In the genomic region with DNA sequence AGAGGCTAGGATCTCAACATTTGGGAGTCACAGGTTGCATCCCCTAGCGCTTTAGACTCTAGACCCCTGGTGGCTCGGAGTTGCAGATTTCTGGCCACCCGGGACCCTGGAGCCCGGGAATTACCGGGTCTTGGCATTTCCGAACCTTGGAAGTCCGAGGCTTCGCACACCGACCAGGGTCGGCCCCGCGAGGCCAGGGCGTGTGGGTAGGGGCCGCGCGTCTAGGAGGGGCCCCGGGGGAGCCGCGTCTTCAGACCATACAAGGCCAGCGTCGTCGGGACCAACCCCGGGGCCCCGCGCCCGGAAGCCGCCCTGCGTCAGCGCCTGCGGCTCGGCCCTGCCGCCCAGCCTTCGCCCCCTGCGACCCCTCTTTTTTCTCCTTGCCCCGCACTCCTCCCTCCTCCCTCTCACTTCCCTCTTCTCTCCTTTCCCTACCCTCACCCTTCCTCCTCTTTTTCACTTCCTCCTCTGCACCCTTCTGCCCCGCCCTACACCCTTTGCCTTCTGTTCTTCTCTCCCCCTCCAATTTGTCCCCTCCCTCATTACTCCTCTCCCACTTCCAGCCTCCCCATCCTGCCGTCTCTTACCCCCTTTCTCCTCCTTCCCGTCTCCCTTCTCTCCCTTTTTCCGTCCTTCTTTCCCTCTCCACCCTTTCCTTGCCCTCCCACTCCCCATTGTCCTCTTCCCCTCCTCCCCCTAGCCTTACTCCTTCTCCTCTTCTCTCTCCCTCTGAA, we compare ENCODE assay signal across 8 cellular contexts. TPM values are rescaled to one million over a fixed set of nuclear protein-coding genes. Genes with fewer than 3 reads are reported as not detected.
DNase-seq lines count a peak whose midpoint lies in the region; ATAC-seq and TF ChIP-seq lines count a peak whose summit lies in the region.

No MANE protein-coding gene starts in this region.

- peaks cover 13 to 57% (median 15%) of the 10 kb centered on the region in 3 donors for H3K36me3 Mint-ChIP-seq in CD8-positive, alpha-beta memory T cell

- peaks cover 0 to 40% of the 10 kb centered on the region in 2 donors for H3K27me3 Mint-ChIP-seq in CD8-positive, alpha-beta memory T cell

- peaks cover 48 to 60% (median 57%) of the 10 kb centered on the region in 3 donors for H3K4me1 Mint-ChIP-seq in CD8-positive, alpha-beta memory T cell

- H3K4me3 Mint-ChIP-seq in CD8-positive, alpha-beta memory T cell = peak overlapping the region; percentile 89 to 96 (median 92)

- H3K4me3 ChIP-seq in CD8-positive, alpha-beta memory T cell (ENCODE audit: low read length) = peak overlapping the region; percentile 86
- H3K4me3 ChIP-seq in SK-N-MC (peak overlapping the region; percentile 82), left ventricle myocardium inferior (peak overlapping the region; percentile 87), rectal smooth muscle tissue (ENCODE audit: low read length) (peak overlapping the region; percentile 83)

- peak overlapping the region; percentile 96 to 100 (median 98) for H3K27ac Mint-ChIP-seq in CD8-positive, alpha-beta memory T cell

- ATAC-seq in HG02763 (IDR thresholded peaks at IDR 0.05; ENCODE audit: unreplicated experiment) = peak; percentile 13
- no peak for ATAC-seq in HG03442 (IDR thresholded peaks at IDR 0.05; ENCODE audit: unreplicated experiment)
- ATAC-seq in HG03354 (IDR thresholded peaks at IDR 0.05; ENCODE audit: poor library complexity, severe bottlenecking, unreplicated experiment) = no peak

- CTCF ChIA-PET in CD8-positive, alpha-beta memory T cell (lab: Charles Lee) = interaction anchor here (4.2 kb wide), 1 partner anchor 13 kb away, joined by 70 read pairs; no protein-coding TSS in a partner anchor

- H3K36me3 ChIP-seq in CD8-positive, alpha-beta memory T cell (ENCODE audit: insufficient read depth, low read length) = peaks cover 14% of the 10 kb centered on the region
- no peaks in the 10 kb centered on the region; the same call in 1 of the 2 replicates for H3K36me3 ChIP-seq in SK-N-MC (ENCODE audit: insufficient read depth, low read length)
- peaks cover 16% of the 10 kb centered on the region for H3K36me3 ChIP-seq in left ventricle myocardium inferior
- peaks cover 22% of the 10 kb centered on the region for H3K36me3 ChIP-seq in rectal smooth muscle tissue (ENCODE audit: control insufficient read depth, insufficient read depth, low read length)

- peak; percentile 67 to 85 (median 82) for DNase-seq in CD8-positive, alpha-beta memory T cell
- DNase-seq in SK-N-MC (ENCODE audit: low read depth, low spot score) (no peak), left ventricle myocardium inferior (peak; percentile 87)

- peaks cover 41% of the 10 kb centered on the region for H3K4me1 ChIP-seq in CD8-positive, alpha-beta memory T cell (ENCODE audit: insufficient read depth, low read length)
- H3K4me1 ChIP-seq in left ventricle myocardium inferior (peaks cover 87% of the 10 kb centered on the region), rectal smooth muscle tissue (ENCODE audit: control insufficient read depth, insufficient read depth, low read length) (peaks cover 31% of the 10 kb centered on the region)

- no peaks in the 10 kb centered on the region for H3K9me3 ChIP-seq in CD8-positive, alpha-beta memory T cell (ENCODE audit: low read length)
- H3K9me3 ChIP-seq in SK-N-MC (ENCODE audit: low read depth, low read length) (no peaks in the 10 kb centered on the region), left ventricle myocardium inferior (replicated peaks) (no peaks in the 10 kb centered on the region)

- no peaks in the 10 kb centered on the region for H3K27me3 ChIP-seq in CD8-positive, alpha-beta memory T cell (ENCODE audit: insufficient read depth, low read length, poor library complexity, severe bottlenecking)
- H3K27me3 ChIP-seq in left ventricle myocardium inferior (ENCODE audit: low read depth) = no peaks in the 10 kb centered on the region
- no peaks in the 10 kb centered on the region for H3K27me3 ChIP-seq in rectal smooth muscle tissue (ENCODE audit: control insufficient read depth, insufficient read depth, low read length)

- H3K9ac ChIP-seq in SK-N-MC (ENCODE audit: insufficient read length) (peak overlapping the region; percentile 79), rectal smooth muscle tissue (ENCODE audit: low read length) (peak overlapping the region; percentile 99)

- POLR2A ChIA-PET in CD8-positive, alpha-beta memory T cell (lab: Charles Lee) = interaction anchor here (1.9 to 4.3 kb wide), 3 partner anchors 9 to 25 kb away, joined by 17 to 96 read pairs (median 19); partner anchors contain the start of gene RPS16

- intact Hi-C loops in left ventricle myocardium inferior (cut with micrococcal nuclease) = no loop called here

- peak overlapping the region; percentile 97 for H3K27ac ChIP-seq in CD8-positive, alpha-beta memory T cell (ENCODE audit: low read depth, low read length)
- peak overlapping the region; percentile 53; the same call in 1 of the 2 replicates for H3K27ac ChIP-seq in SK-N-MC
- H3K27ac ChIP-seq in adipose tissue (ENCODE audit: low read depth, low read length) = peak overlapping the region; percentile 71
- peak overlapping the region; percentile 99 for H3K27ac ChIP-seq in left ventricle myocardium inferior (replicated peaks)
- H3K27ac ChIP-seq in rectal smooth muscle tissue (ENCODE audit: low read depth, low read length) = peak overlapping the region; percentile 100

- no peak for TF ChIP-seq CTCF in left ventricle myocardium inferior (IDR thresholded peaks at IDR 0.05; ENCODE audit: borderline replicate concordance)

- peaks cover 0 to 21% (median 10%) of the 10 kb centered on the region in 5 donors for H3K9me3 Mint-ChIP-seq in CD8-positive, alpha-beta memory T cell

- WGBS in adipose tissue, 3 donors = 1 to 2% (median 1%) methylated on average over 22 to 39 of the region's 39 CpGs

RNA-seq across cellular contexts. Expression of gene PLEKHG2, which starts 2.4 kb away (rescaled TPM):
- total RNA-seq in CD8-positive, alpha-beta memory T cell = 10 to 100 TPM; 35.2 to 36.4 TPM
- polyA plus RNA-seq in CD8-positive, alpha-beta memory T cell = 4.0 TPM
- 10 to 100 TPM in 2 of 3 donors, 1 to 10 TPM in 1; 3.0 to 38.8 (median 27.2) TPM for polyA plus RNA-seq in adipose tissue
- 14.1 TPM for total RNA-seq in left ventricle myocardium inferior

RNA-seq across cellular contexts. Expression of gene ZFP36, which starts 3.4 kb away (rescaled TPM):
- 10 to 100 TPM; 32.8 to 36.4 TPM for total RNA-seq in CD8-positive, alpha-beta memory T cell
- 355 TPM for polyA plus RNA-seq in CD8-positive, alpha-beta memory T cell
- 1,000 to 10,000 TPM in 2 of 3 donors, 10 to 100 TPM in 1; 80.2 to 1,764 (median 1,356) TPM for polyA plus RNA-seq in adipose tissue
- 34.8 TPM for total RNA-seq in left ventricle myocardium inferior

RNA-seq across cellular contexts. Expression of gene MED29, which starts 18.9 kb away (rescaled TPM):
- total RNA-seq in CD8-positive, alpha-beta memory T cell = 10 to 100 TPM; 39.3 to 39.6 TPM
- polyA plus RNA-seq in CD8-positive, alpha-beta memory T cell = 56.8 TPM
- 10 to 100 TPM; 16.9 to 32.2 (median 21.8) TPM for polyA plus RNA-seq in adipose tissue
- 25.7 TPM for total RNA-seq in left ventricle myocardium inferior

RNA-seq across cellular contexts. Expression of gene PAF1, which starts 19.1 kb away (rescaled TPM):
- total RNA-seq in CD8-positive, alpha-beta memory T cell = 10 to 100 TPM; 44.6 to 46.9 TPM
- 50.2 TPM for polyA plus RNA-seq in CD8-positive, alpha-beta memory T cell
- 10 to 100 TPM; 21.4 to 36.2 (median 34.2) TPM for polyA plus RNA-seq in adipose tissue
- total RNA-seq in left ventricle myocardium inferior = 33.2 TPM

RNA-seq across cellular contexts. Expression of gene RPS16, which starts 25.7 kb away (rescaled TPM):
- total RNA-seq in CD8-positive, alpha-beta memory T cell = 1,000 to 10,000 TPM; 2,654 to 2,668 TPM
- polyA plus RNA-seq in CD8-positive, alpha-beta memory T cell = 1,795 TPM
- 1,000 to 10,000 TPM; 2,185 to 4,039 (median 3,887) TPM for polyA plus RNA-seq in adipose tissue
- 1,107 TPM for total RNA-seq in left ventricle myocardium inferior
